12 cellular contexts compared by ENCODE assay signal in the genomic region with DNA sequence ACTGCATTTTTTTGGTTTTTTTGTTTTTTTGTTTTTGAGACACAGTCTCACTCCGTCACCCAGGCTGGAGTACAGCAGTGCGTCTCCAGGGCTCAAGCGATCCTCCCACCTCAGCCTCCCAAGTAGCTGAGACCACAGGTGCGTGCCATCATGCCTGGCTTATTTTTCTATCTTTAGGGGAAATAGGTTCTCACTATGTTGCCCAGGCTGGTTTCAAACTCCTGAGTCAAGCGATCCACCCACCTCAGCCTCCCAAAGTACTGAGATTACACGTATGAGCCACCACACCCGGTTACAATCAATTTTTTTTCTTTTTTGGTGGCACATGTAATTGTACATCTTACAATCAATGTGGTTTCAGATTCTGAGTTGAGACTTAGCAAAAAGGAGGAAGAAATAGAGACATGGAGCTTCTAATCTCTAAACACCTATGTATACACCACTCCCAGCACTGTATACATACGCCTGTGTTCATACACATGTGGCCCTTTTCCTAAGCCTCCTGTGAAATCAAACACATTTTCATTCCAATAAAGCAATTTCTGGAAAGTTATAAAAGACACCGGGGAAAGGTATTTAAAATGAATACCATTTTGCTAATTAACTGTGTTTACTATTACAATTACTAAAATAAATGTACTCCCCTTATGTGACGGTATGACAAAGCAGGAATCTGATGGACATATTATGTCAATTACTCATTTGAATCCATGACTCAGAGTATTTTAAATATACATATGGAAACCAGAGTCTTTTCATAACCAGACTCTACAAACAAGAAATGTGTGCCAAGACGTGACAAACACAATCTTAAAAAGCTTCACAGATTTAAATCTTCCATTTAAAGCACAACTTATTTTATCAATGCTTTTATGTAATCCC. TPM values are rescaled to one million over a fixed set of nuclear protein-coding genes. Genes with fewer than 3 reads are reported as not detected.
A peak's percentile ranks its signal among the peaks of the same experiment; 100 is the strongest.
DNase-seq lines count a peak whose midpoint lies in the region; ATAC-seq and TF ChIP-seq lines count a peak whose summit lies in the region.
"Had no signal": no experiment of that assay in that cellular context is flagged by ENCODE, and none has a peak within 500 bp of the region (broad histone marks: within the 10 kb centered on the region; RNA-seq: fewer than 3 reads in every experiment).

No MANE protein-coding gene starts in this region.

- H3K27me3 Mint-ChIP-seq in activated T-cell treated with anti-CD3 and anti-CD28 coated beads, Interleukin-2, amount 50 U/mL, for 72 hours (ENCODE audit: low read depth): no peaks in the 10 kb centered on the region
- H3K27me3 Mint-ChIP-seq: CD4-positive, CD25-positive, alpha-beta regulatory T cell had no signal

- H3K4me3 ChIP-seq in thoracic aorta: no peak overlapping the region
- H3K4me3 ChIP-seq: Peyer's patch had no signal

- H3K4me1 ChIP-seq in foreskin keratinocyte (peaks cover 52% of the 10 kb centered on the region), thoracic aorta (ENCODE audit: control insufficient read depth in 1 of 2, low read depth in 2 of 2) (peaks cover 38 to 90% of the 10 kb centered on the region in 2 donors)

- ATAC-seq in activated T-cell treated with anti-CD3 and anti-CD28 coated beads, Interleukin-2, amount 50 U/mL, for 72 hours (replicated peaks in 1 of 2): peak; percentile 79 to 82
- ATAC-seq in foreskin keratinocyte: peak; percentile 68
- no peak for ATAC-seq in thoracic aorta (ENCODE audit: insufficient number of reproducible peaks, low FRiP score, low read depth)
- no peak for ATAC-seq in HG02870 (IDR thresholded peaks at IDR 0.05; ENCODE audit: unreplicated experiment)

- peaks cover 0 to 2% of the 10 kb centered on the region in 2 donors for H3K9me3 Mint-ChIP-seq in activated T-cell treated with anti-CD3 and anti-CD28 coated beads, Interleukin-2, amount 50 U/mL, for 72 hours

- H3K9me3 ChIP-seq in thoracic aorta: no peaks in the 10 kb centered on the region
- H3K9me3 ChIP-seq: Peyer's patch had no signal

- peak; percentile 63 for DNase-seq in activated naive CD4-positive, alpha-beta T cell treated with Interleukin-2 at 50 U/mL for 16 hours
- DNase-seq in activated naive CD4-positive, alpha-beta T cell (lab: John Stamatoyannopoulos, UW): no peak
- DNase-seq in activated T-cell treated with anti-CD3 and anti-CD28 coated beads, Interleukin-2, amount 50 U/mL, for 72 hours: peak; percentile 56 to 57
- DNase-seq in foreskin keratinocyte: peak; percentile 66 to 83
- DNase-seq in thoracic aorta (ENCODE audit: low spot score): no peak
- no peak for DNase-seq in epidermal melanocyte (ENCODE audit: insufficient read length, low spot score)
- DNase-seq in NCI-H2171 (lab: John Stamatoyannopoulos, UW): no peak
- DNase-seq: hypothalamus, nucleus accumbens, Peyer's patch had no signal

- peaks cover 62% of the 10 kb centered on the region for H3K4me1 Mint-ChIP-seq in activated T-cell treated with anti-CD3 and anti-CD28 coated beads, Interleukin-2, amount 50 U/mL, for 72 hours (ENCODE audit: low read depth)

- no peaks in the 10 kb centered on the region for H3K36me3 ChIP-seq in thoracic aorta
- H3K36me3 ChIP-seq: Peyer's patch had no signal

- H3K4me3 Mint-ChIP-seq in activated T-cell treated with anti-CD3 and anti-CD28 coated beads, Interleukin-2, amount 50 U/mL, for 72 hours: peak overlapping the region; percentile 29 to 69
- H3K4me3 Mint-ChIP-seq: CD4-positive, CD25-positive, alpha-beta regulatory T cell had no signal

- H3K27ac ChIP-seq in foreskin keratinocyte (peak overlapping the region; percentile 92), thoracic aorta (peak overlapping the region; percentile 31 to 42)
- H3K27ac ChIP-seq: Peyer's patch had no signal

- H3K27ac Mint-ChIP-seq in activated T-cell treated with anti-CD3 and anti-CD28 coated beads, Interleukin-2, amount 50 U/mL, for 72 hours: peak overlapping the region; percentile 72

- H3K27me3 ChIP-seq in foreskin keratinocyte: no peaks in the 10 kb centered on the region
- H3K27me3 ChIP-seq in thoracic aorta (replicated peaks; ENCODE audit: insufficient read depth): no peaks in the 10 kb centered on the region
- H3K27me3 ChIP-seq: Peyer's patch had no signal

- peaks cover 6 to 7% of the 10 kb centered on the region in 2 donors for H3K36me3 Mint-ChIP-seq in activated T-cell treated with anti-CD3 and anti-CD28 coated beads, Interleukin-2, amount 50 U/mL, for 72 hours (ENCODE audit: insufficient read depth in 2 of 2)

- TF ChIP-seq CTCF in foreskin keratinocyte (conservative IDR thresholded peaks at IDR 0.05) (no peak), thoracic aorta (IDR thresholded peaks at IDR 0.05) (no peak)

RNA-seq across cellular contexts. Expression of a gene that starts 40.9 kb away (rescaled TPM):
- 10 to 100 TPM; 15.9 to 18.8 TPM for total RNA-seq in activated T-cell treated with anti-CD3 and anti-CD28 coated beads, Interleukin-2, amount 50 U/mL, for 72 hours
- total RNA-seq in foreskin keratinocyte (23.8 and 32.1 TPM in 2 replicates), thoracic aorta (10 to 100 TPM; 33.8 to 40.9 TPM)
- polyA plus RNA-seq in foreskin keratinocyte: 7.8 and 9.3 TPM in 2 replicates

Comparison
In these comparisons a context has a peak if more than half of its experiments do, and no peak if none do; other contexts are left out.
1. DNase-seq: peak in activated naive CD4-positive, alpha-beta T cell treated with Interleukin-2 at 50 U/mL for 16 hours (single experiment), activated T-cell treated with anti-CD3 and anti-CD28 coated beads, Interleukin-2, amount 50 U/mL, for 72 hours (2 of 2) and foreskin keratinocyte (2 of 2); none in activated naive CD4-positive, alpha-beta T cell (0 of 4), thoracic aorta (single experiment), epidermal melanocyte (single experiment) and NCI-H2171 (single experiment).
2. ATAC-seq: peak in activated T-cell treated with anti-CD3 and anti-CD28 coated beads, Interleukin-2, amount 50 U/mL, for 72 hours (2 of 2) and foreskin keratinocyte (single experiment); none in thoracic aorta (single experiment) and HG02870 (single experiment).